In genomic region chr3:24156466-24156865, GRCh38 we compare ENCODE assay signal across 15 cellular contexts.
DNase-seq lines count a peak whose midpoint lies in the region; ATAC-seq, FAIRE-seq and TF ChIP-seq lines count a peak whose summit lies in the region.
"Had no signal": no experiment of that assay in that cellular context is flagged by ENCODE, and none has a peak within 500 bp of the region (broad histone marks: within the 10 kb centered on the region; RNA-seq: fewer than 3 reads in every experiment).

No MANE protein-coding gene starts in this region.

- no peaks in the 10 kb centered on the region for H3K27me3 ChIP-seq in BJ (ENCODE audit: control insufficient read depth, insufficient read depth, low read length)
- H3K27me3 ChIP-seq: neutrophil had no signal

- no peak overlapping the region for H3K4me3 Mint-ChIP-seq in activated T-helper 17 cell treated with anti-CD3 and anti-CD28 coated beads, Interleukin-2, amount 50 U/mL, for 72 hours
- H3K4me3 Mint-ChIP-seq: endodermal cell, immature natural killer cell had no signal

- TF ChIP-seq CTCF in BJ (IDR thresholded peaks at IDR 0.05; ENCODE audit: insufficient read depth, low read depth, low read length): no peak

- FAIRE-seq in HTR-8/SVneo (lab: Jason Lieb, UNC): peak; percentile 48

- CTCF ChIA-PET in BJ (lab: Yijun Ruan, JAX): interaction anchor here (1.2 to 1.5 kb wide), 2 partner anchors 28 to 68 kb away, joined by 3 to 4 read pairs; no protein-coding TSS in a partner anchor

- no peak overlapping the region for H3K27ac Mint-ChIP-seq in activated T-helper 17 cell treated with anti-CD3 and anti-CD28 coated beads, Interleukin-2, amount 50 U/mL, for 72 hours
- H3K27ac Mint-ChIP-seq: endodermal cell, immature natural killer cell had no signal

- no peaks in the 10 kb centered on the region for H3K36me3 Mint-ChIP-seq in activated T-helper 17 cell treated with anti-CD3 and anti-CD28 coated beads, Interleukin-2, amount 50 U/mL, for 72 hours (ENCODE audit: low read depth)
- H3K36me3 Mint-ChIP-seq: immature natural killer cell had no signal

- ATAC-seq in activated T-helper 17 cell treated with anti-CD3 and anti-CD28 coated beads, Interleukin-2, amount 50 U/mL, for 72 hours (replicated peaks): peak; percentile 65
- ATAC-seq in GM21360 (IDR thresholded peaks at IDR 0.05; ENCODE audit: unreplicated experiment) (no peak), HG03442 (IDR thresholded peaks at IDR 0.05; ENCODE audit: unreplicated experiment) (no peak)

- H3K4me3 ChIP-seq in BJ (ENCODE audit: low read depth, low read length): no peak overlapping the region

- POLR2A ChIA-PET in BJ (lab: Charles Lee): interaction anchor here (0.5 kb wide), 1 partner anchor 31 kb away, joined by 4 read pairs; no protein-coding TSS in a partner anchor

- peaks cover 17% of the 10 kb centered on the region for H3K27me3 Mint-ChIP-seq in activated T-helper 17 cell treated with anti-CD3 and anti-CD28 coated beads, Interleukin-2, amount 50 U/mL, for 72 hours

- no peaks in the 10 kb centered on the region for H3K9me3 Mint-ChIP-seq in activated T-helper 17 cell treated with anti-CD3 and anti-CD28 coated beads, Interleukin-2, amount 50 U/mL, for 72 hours
- H3K9me3 Mint-ChIP-seq: endodermal cell, immature natural killer cell had no signal

- no peaks in the 10 kb centered on the region for H3K36me3 ChIP-seq in BJ (ENCODE audit: control insufficient read depth, insufficient read depth, low read length)
- H3K36me3 ChIP-seq: neutrophil had no signal

- DNase-seq in BJ (ENCODE audit: low read depth) (peak; percentile 62), HTR-8/SVneo (ENCODE audit: insufficient read length, low spot score) (peak; percentile 60), kidney glomerular epithelial cell (lab: John Stamatoyannopoulos, UW) (peak; percentile 66), SK-N-DZ (ENCODE audit: low spot score) (no peak), COR-L47 (lab: John Stamatoyannopoulos, UW) (no peak)
- DNase-seq: activated CD4-positive, alpha-beta T cell treated with anti-CD3 and anti-CD28 coated beads, Interleukin-2, amount 50 U/mL, for 4 hours; DMS53; endodermal cell; immature natural killer cell; NCI-H345; Right ventricle myocardium superior had no signal

- peaks cover 6% of the 10 kb centered on the region for H3K4me1 Mint-ChIP-seq in activated T-helper 17 cell treated with anti-CD3 and anti-CD28 coated beads, Interleukin-2, amount 50 U/mL, for 72 hours
- H3K4me1 Mint-ChIP-seq: endodermal cell, immature natural killer cell had no signal

Comparison
In these comparisons a context has a peak if more than half of its experiments do, and no peak if none do; other contexts are left out.
1. DNase-seq: peak in BJ (single experiment), HTR-8/SVneo (single experiment) and kidney glomerular epithelial cell (single experiment); none in SK-N-DZ (single experiment) and COR-L47 (single experiment).